Comparison of ENCODE assay signal across 23 cellular contexts in genomic region chr5:148425808-148426207, GRCh38. TPM values are rescaled to one million over a fixed set of nuclear protein-coding genes. Genes with fewer than 3 reads are reported as not detected.
DNase-seq lines count a peak whose midpoint lies in the region; ATAC-seq and TF ChIP-seq lines count a peak whose summit lies in the region.
"Had no signal": no experiment of that assay in that cellular context is flagged by ENCODE, and none has a peak within 500 bp of the region (broad histone marks: within the 10 kb centered on the region; RNA-seq: fewer than 3 reads in every experiment).

No MANE protein-coding gene starts in this region.

- TF ChIP-seq CTCF in activated CD8-positive, alpha-beta T cell treated with anti-CD3 and anti-CD28 coated beads for 36 hours (IDR thresholded peaks at IDR 0.05), result no peak
- TF ChIP-seq CTCF in GM23338 (conservative IDR thresholded peaks at IDR 0.05; ENCODE audit: low read depth in 2 of 2), result no peak
- no peak for TF ChIP-seq CTCF in ascending aorta (IDR thresholded peaks at IDR 0.05)

- peaks cover 2% of the 10 kb centered on the region; the same call in 1 of the 2 replicates for H4K20me1 ChIP-seq in GM23338 (replicated peaks; ENCODE audit: insufficient read depth)

- intact Hi-C loops in activated CD8-positive, alpha-beta T cell treated with anti-CD3 and anti-CD28 coated beads for 36 hours (cut with micrococcal nuclease), result no loop called here
- intact Hi-C loops in ascending aorta (cut with DNase I), result no loop called here

- H3K4me3 ChIP-seq in GM23338, result no peak overlapping the region
- H3K4me3 ChIP-seq in ascending aorta, result no peak overlapping the region
- H3K4me3 ChIP-seq: left lung, mucosa of descending colon, spleen, upper lobe of right lung had no signal

- H3K4me3 Mint-ChIP-seq in activated CD8-positive, alpha-beta T cell treated with anti-CD3 and anti-CD28 coated beads for 36 hours, result no peak overlapping the region
- no peak overlapping the region for H3K4me3 Mint-ChIP-seq in activated CD8-positive, alpha-beta T cell treated with anti-CD3 and anti-CD28 coated beads, Interleukin-2, amount 10 ng/mL, durations not matched to agents 7 days and 5 days
- H3K4me3 Mint-ChIP-seq in GM23338, result no peak overlapping the region
- no peak overlapping the region for H3K4me3 Mint-ChIP-seq in activated naive CD8-positive, alpha-beta T cell treated with anti-CD3 and anti-CD28 coated beads, Interleukin-2, amount 50 U/mL, for 24 hours
- H3K4me3 Mint-ChIP-seq in memory B cell, result no peak overlapping the region
- H3K4me3 Mint-ChIP-seq: B cell; effector memory CD8-positive, alpha-beta T cell had no signal

- no peaks in the 10 kb centered on the region for H3K9me3 Mint-ChIP-seq in activated CD8-positive, alpha-beta T cell treated with anti-CD3 and anti-CD28 coated beads for 36 hours
- no peaks in the 10 kb centered on the region for H3K9me3 Mint-ChIP-seq in activated CD8-positive, alpha-beta T cell treated with anti-CD3 and anti-CD28 coated beads, Interleukin-2, amount 10 ng/mL, durations not matched to agents 7 days and 5 days (ENCODE audit: insufficient read depth)
- no peaks in the 10 kb centered on the region for H3K9me3 Mint-ChIP-seq in GM23338
- no peaks in the 10 kb centered on the region for H3K9me3 Mint-ChIP-seq in activated naive CD8-positive, alpha-beta T cell treated with anti-CD3 and anti-CD28 coated beads, Interleukin-2, amount 50 U/mL, for 24 hours
- no peaks in the 10 kb centered on the region for H3K9me3 Mint-ChIP-seq in memory B cell
- H3K9me3 Mint-ChIP-seq: effector memory CD8-positive, alpha-beta T cell had no signal

- CTCF ChIA-PET in activated CD8-positive, alpha-beta T cell treated with anti-CD3 and anti-CD28 coated beads for 36 hours (lab: Charles Lee), result interaction anchor here (1.0 kb wide), 1 partner anchor 306 kb away, joined by 4 read pairs; no protein-coding TSS in a partner anchor
- CTCF ChIA-PET in activated CD8-positive, alpha-beta T cell treated with anti-CD3 and anti-CD28 coated beads, Interleukin-2, amount 10 ng/mL, durations not matched to agents 7 days and 5 days (lab: Charles Lee), result no interaction called here

- H3K27ac Mint-ChIP-seq in activated CD8-positive, alpha-beta T cell treated with anti-CD3 and anti-CD28 coated beads for 36 hours, result peak overlapping the region; percentile 74
- H3K27ac Mint-ChIP-seq in activated CD8-positive, alpha-beta T cell treated with anti-CD3 and anti-CD28 coated beads, Interleukin-2, amount 10 ng/mL, durations not matched to agents 7 days and 5 days, result no peak overlapping the region
- H3K27ac Mint-ChIP-seq in GM23338, result peak overlapping the region; percentile 91
- peak overlapping the region; percentile 57 for H3K27ac Mint-ChIP-seq in activated naive CD8-positive, alpha-beta T cell treated with anti-CD3 and anti-CD28 coated beads, Interleukin-2, amount 50 U/mL, for 24 hours
- H3K27ac Mint-ChIP-seq in memory B cell, result peak overlapping the region; percentile 24
- H3K27ac Mint-ChIP-seq: B cell had no signal

- H3K4me1 ChIP-seq in GM23338 (ENCODE audit: insufficient read depth) (no peaks in the 10 kb centered on the region), ascending aorta (no peaks in the 10 kb centered on the region)
- H3K4me1 ChIP-seq: left lung, upper lobe of right lung had no signal

- no peaks in the 10 kb centered on the region for H3K9me2 ChIP-seq in GM23338 (ENCODE audit: insufficient read depth)

- ATAC-seq in activated CD8-positive, alpha-beta T cell treated with anti-CD3 and anti-CD28 coated beads for 36 hours, result no peak
- ATAC-seq in activated CD8-positive, alpha-beta T cell treated with anti-CD3 and anti-CD28 coated beads, Interleukin-2, amount 10 ng/mL, durations not matched to agents 7 days and 5 days, result no peak
- ATAC-seq in GM23338 (no peak), memory B cell (ENCODE audit: low read depth) (no peak), HG02938 (IDR thresholded peaks at IDR 0.05; ENCODE audit: unreplicated experiment) (no peak)
- ATAC-seq in activated naive CD8-positive, alpha-beta T cell treated with anti-CD3 and anti-CD28 coated beads, Interleukin-2, amount 50 U/mL, for 24 hours, result no peak
- ATAC-seq: effector memory CD8-positive, alpha-beta T cell; left lung; mucosa of descending colon; SK-N-SH treated with all-trans-retinoic acid at 6 μM for 48 hours; upper lobe of right lung had no signal

- peaks cover 25% of the 10 kb centered on the region for H3K4me1 Mint-ChIP-seq in activated CD8-positive, alpha-beta T cell treated with anti-CD3 and anti-CD28 coated beads for 36 hours (ENCODE audit: low read depth)
- H3K4me1 Mint-ChIP-seq in activated CD8-positive, alpha-beta T cell treated with anti-CD3 and anti-CD28 coated beads, Interleukin-2, amount 10 ng/mL, durations not matched to agents 7 days and 5 days (ENCODE audit: low read depth), result peaks cover 2% of the 10 kb centered on the region
- H3K4me1 Mint-ChIP-seq in GM23338 (no peaks in the 10 kb centered on the region), memory B cell (peaks cover 3% of the 10 kb centered on the region)
- peaks cover 20% of the 10 kb centered on the region for H3K4me1 Mint-ChIP-seq in activated naive CD8-positive, alpha-beta T cell treated with anti-CD3 and anti-CD28 coated beads, Interleukin-2, amount 50 U/mL, for 24 hours
- H3K4me1 Mint-ChIP-seq: B cell had no signal

- no peaks in the 10 kb centered on the region for H3K27me3 Mint-ChIP-seq in activated CD8-positive, alpha-beta T cell treated with anti-CD3 and anti-CD28 coated beads for 36 hours
- H3K27me3 Mint-ChIP-seq in activated CD8-positive, alpha-beta T cell treated with anti-CD3 and anti-CD28 coated beads, Interleukin-2, amount 10 ng/mL, durations not matched to agents 7 days and 5 days (ENCODE audit: low read depth), result no peaks in the 10 kb centered on the region
- no peaks in the 10 kb centered on the region for H3K27me3 Mint-ChIP-seq in GM23338 (ENCODE audit: insufficient read depth, low read depth, poor library complexity)
- H3K27me3 Mint-ChIP-seq in activated naive CD8-positive, alpha-beta T cell treated with anti-CD3 and anti-CD28 coated beads, Interleukin-2, amount 50 U/mL, for 24 hours, result no peaks in the 10 kb centered on the region
- no peaks in the 10 kb centered on the region for H3K27me3 Mint-ChIP-seq in memory B cell
- H3K27me3 Mint-ChIP-seq: B cell; effector memory CD8-positive, alpha-beta T cell had no signal

- H3K9me3 ChIP-seq in ascending aorta, result no peaks in the 10 kb centered on the region
- H3K9me3 ChIP-seq: left lung, mucosa of descending colon, neutrophil, spleen, upper lobe of right lung had no signal

- H3F3A ChIP-seq in GM23338 (replicated peaks; ENCODE audit: low read depth), result no peaks in the 10 kb centered on the region

- H3K27me3 ChIP-seq in GM23338 (ENCODE audit: insufficient read depth) (no peaks in the 10 kb centered on the region), ascending aorta (no peaks in the 10 kb centered on the region)
- H3K27me3 ChIP-seq: left lung, neutrophil, spleen, upper lobe of right lung had no signal

- peaks cover 49% of the 10 kb centered on the region for H3K36me3 Mint-ChIP-seq in activated CD8-positive, alpha-beta T cell treated with anti-CD3 and anti-CD28 coated beads for 36 hours (ENCODE audit: low read depth)
- H3K36me3 Mint-ChIP-seq in activated CD8-positive, alpha-beta T cell treated with anti-CD3 and anti-CD28 coated beads, Interleukin-2, amount 10 ng/mL, durations not matched to agents 7 days and 5 days (ENCODE audit: low read depth), result peaks cover 62% of the 10 kb centered on the region
- H3K36me3 Mint-ChIP-seq in GM23338 (ENCODE audit: low read depth), result peaks cover 65% of the 10 kb centered on the region
- peaks cover 66% of the 10 kb centered on the region for H3K36me3 Mint-ChIP-seq in activated naive CD8-positive, alpha-beta T cell treated with anti-CD3 and anti-CD28 coated beads, Interleukin-2, amount 50 U/mL, for 24 hours (ENCODE audit: low read depth)
- peaks cover 42% of the 10 kb centered on the region for H3K36me3 Mint-ChIP-seq in memory B cell

- DNase-seq in activated CD8-positive, alpha-beta T cell treated with anti-CD3 and anti-CD28 coated beads for 36 hours, result no peak
- DNase-seq in activated CD8-positive, alpha-beta T cell treated with anti-CD3 and anti-CD28 coated beads, Interleukin-2, amount 10 ng/mL, durations not matched to agents 7 days and 5 days, result no peak
- DNase-seq in GM23338 (ENCODE audit: low spot score), result no peak
- no peak for DNase-seq in activated naive CD8-positive, alpha-beta T cell treated with anti-CD3 and anti-CD28 coated beads, Interleukin-2, amount 50 U/mL, for 24 hours
- no peak for DNase-seq in memory B cell (ENCODE audit: low spot score in 2 of 2)
- DNase-seq in superior temporal gyrus (ENCODE audit: extremely low spot score), result no peak
- DNase-seq in ascending aorta (ENCODE audit: low spot score in 2 of 2), result no peak
- DNase-seq: COR-L47; effector memory CD8-positive, alpha-beta T cell; EL; KG1; left lung; mucosa of descending colon; NCI-H1048; NCI-H2029; NK-92 treated with Interleukin-12 subunit alpha and Interleukin-12 subunit beta, amount 100 ng/mL, for 24 hours; spleen; stimulated activated CD4-positive, alpha-beta T cell treated with anti-CD3 and anti-CD28 coated beads, Interleukin-4, amount 100 ng/mL, for 24 hours; upper lobe of right lung had no signal

- H3K79me2 ChIP-seq in GM23338 (replicated peaks; ENCODE audit: insufficient read depth), result no peaks in the 10 kb centered on the region

- no peak overlapping the region for H2AFZ ChIP-seq in GM23338

- H3K27ac ChIP-seq in GM23338 (ENCODE audit: low read depth) (no peak overlapping the region), ascending aorta (no peak overlapping the region)
- H3K27ac ChIP-seq: left lung, neutrophil, spleen, upper lobe of right lung had no signal

- no peak overlapping the region for H3K4me2 ChIP-seq in GM23338

- H3K36me3 ChIP-seq in GM23338 (ENCODE audit: insufficient read depth) (peaks cover 44% of the 10 kb centered on the region), ascending aorta (peaks cover 59 to 68% of the 10 kb centered on the region in 2 donors)

- POLR2A ChIA-PET in activated CD8-positive, alpha-beta T cell treated with anti-CD3 and anti-CD28 coated beads for 36 hours (lab: Charles Lee), result no interaction called here
- POLR2A ChIA-PET in activated CD8-positive, alpha-beta T cell treated with anti-CD3 and anti-CD28 coated beads, Interleukin-2, amount 10 ng/mL, durations not matched to agents 7 days and 5 days (lab: Charles Lee), result no interaction called here

TF ChIP-seq in GM23338, 12 proteins besides CTCF, POLR2A, EP300 and RAD21 (continues in another document):
- TF ChIP-seq STAT1 (IDR thresholded peaks at IDR 0.05; ENCODE audit: unreplicated experiment), result no peak
- no peak for TF ChIP-seq EZH2phosphoT487 (IDR thresholded peaks at IDR 0.05; ENCODE audit: unreplicated experiment)
- TF ChIP-seq NANOG (IDR thresholded peaks at IDR 0.05; ENCODE audit: borderline replicate concordance), result no peak
- no peak for TF ChIP-seq POLR2AphosphoS5 (IDR thresholded peaks at IDR 0.05; ENCODE audit: low read depth)
- no peak for TF ChIP-seq ZNF114 (CRISPR knock-in tag; IDR thresholded peaks at IDR 0.05)

RNA-seq across cellular contexts. Expression of gene FBXO38, which starts 42.0 kb away (rescaled TPM):
- total RNA-seq in activated CD8-positive, alpha-beta T cell treated with anti-CD3 and anti-CD28 coated beads for 36 hours, result 10 to 100 TPM; 38.0 to 39.6 TPM
- total RNA-seq in activated CD8-positive, alpha-beta T cell treated with anti-CD3 and anti-CD28 coated beads, Interleukin-2, amount 10 ng/mL, durations not matched to agents 7 days and 5 days, result 10 to 100 TPM; 37.4 to 47.6 TPM
- total RNA-seq in GM23338 (2014; rRNA removed; shearing (Covaris generic)), result 45.6 and 63.9 TPM in 2 replicates
- polyA plus RNA-seq in GM23338 (2016; fragmentation: Nextera tagmentation; extraction: Ambion mirVana), result 12.0 and 13.3 TPM in 2 replicates
- total RNA-seq in ascending aorta, result 12.1 TPM
